9 cellular contexts compared by ENCODE assay signal in the genomic region with DNA sequence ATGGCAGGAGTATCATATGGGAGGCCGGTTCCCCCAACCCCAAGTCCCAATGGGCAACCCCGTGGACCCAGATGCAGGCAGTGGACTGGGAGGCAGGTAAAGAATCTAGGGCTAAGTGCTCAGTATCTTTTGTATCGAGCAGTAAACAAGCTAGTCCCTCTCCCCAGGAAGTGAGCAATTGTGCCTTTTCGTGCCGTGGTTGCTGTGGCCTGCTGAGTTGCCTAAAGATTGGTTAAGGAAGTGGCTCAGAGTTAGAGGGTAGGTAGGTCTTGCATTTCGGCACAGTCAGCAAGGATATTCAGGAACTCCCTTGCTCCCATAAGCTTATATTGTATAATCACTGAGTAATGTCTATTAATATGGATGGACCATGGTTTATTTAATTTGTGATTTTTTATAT. TPM values are rescaled to one million over a fixed set of nuclear protein-coding genes. Genes with fewer than 3 reads are reported as not detected.
A peak's percentile ranks its signal among the peaks of the same experiment; 100 is the strongest.
DNase-seq lines count a peak whose midpoint lies in the region; TF ChIP-seq lines count a peak whose summit lies in the region.
"Had no signal": no experiment of that assay in that cellular context is flagged by ENCODE, and none has a peak within 500 bp of the region (broad histone marks: within the 10 kb centered on the region; RNA-seq: fewer than 3 reads in every experiment).

No MANE protein-coding gene starts in this region.

- no peak overlapping the region for H2AK5ac ChIP-seq in mesenchymal stem cell (ENCODE audit: low read length, severe bottlenecking)

- no peak overlapping the region for H3K18ac ChIP-seq in mesenchymal stem cell (ENCODE audit: low read depth in 1 of 2, low read length in 2 of 2)

- no peak overlapping the region for H2AFZ ChIP-seq in mesenchymal stem cell (ENCODE audit: low read depth, low read length)

- H3K36me3 ChIP-seq in esophagus muscularis mucosa, result no peaks in the 10 kb centered on the region
- no peaks in the 10 kb centered on the region for H3K36me3 ChIP-seq in mesenchymal stem cell (ENCODE audit: control insufficient read depth in 1 of 2, insufficient read depth in 2 of 2, low read depth in 1 of 2, low read length in 2 of 2)

- no peaks in the 10 kb centered on the region for H3K9me3 ChIP-seq in esophagus muscularis mucosa
- peaks cover 18% of the 10 kb centered on the region for H3K9me3 ChIP-seq in mesenchymal stem cell (ENCODE audit: control insufficient read depth, low read length)

- TF ChIP-seq CTCF in GM20000 (IDR thresholded peaks at IDR 0.05; ENCODE audit: extremely low read depth, missing control alignments) (no peak), esophagus muscularis mucosa (IDR thresholded peaks at IDR 0.05) (no peak)

- H3K9ac ChIP-seq in mesenchymal stem cell (ENCODE audit: low read length), result no peak overlapping the region

- H2BK5ac ChIP-seq in mesenchymal stem cell (ENCODE audit: low read depth, low read length, poor library complexity, severe bottlenecking), result no peak overlapping the region

- H4K91ac ChIP-seq in mesenchymal stem cell (ENCODE audit: low read length), result no peak overlapping the region

- H2BK120ac ChIP-seq in mesenchymal stem cell (ENCODE audit: low read depth, low read length), result no peak overlapping the region

- H3K27ac ChIP-seq in esophagus muscularis mucosa (replicated peaks in 1 of 4) (no peak overlapping the region), mesenchymal stem cell (ENCODE audit: low read length, poor library complexity, severe bottlenecking) (no peak overlapping the region)

- H3K4me1 ChIP-seq in esophagus muscularis mucosa (peaks cover 7 to 18% (median 11%) of the 10 kb centered on the region in 4 donors), mesenchymal stem cell (ENCODE audit: control insufficient read depth, insufficient read depth, low read depth, low read length) (peaks cover 3% of the 10 kb centered on the region)

- DNase-seq in GM20000 (ENCODE audit: low spot score) (peak; percentile 38), SKM-1 (lab: John Stamatoyannopoulos, UW; ENCODE audit: unreplicated experiment) (peak; percentile 75), esophagus muscularis mucosa (ENCODE audit: extremely low spot score) (no peak), NCI-H526 treated with DMSO at 0.1 percent for 48 hours (lab: John Stamatoyannopoulos, UW) (no peak), HK-2 (ENCODE audit: unreplicated experiment) (no peak), mesenchymal stem cell (no peak)
- DNase-seq in activated gamma-delta T cell treated with anti-CD3 and anti-CD28 coated beads, Interleukin-2, amount 50 U/mL, for 16 hours (ENCODE audit: low read depth), result peak; percentile 49
- peak; percentile 18 to 53 for DNase-seq in stimulated activated CD4-positive, alpha-beta T cell treated with anti-CD3 and anti-CD28 coated beads, Interleukin-4, amount 100 ng/mL, for 48 hours (ENCODE audit: low read depth in 2 of 2)

- H4K8ac ChIP-seq in mesenchymal stem cell (ENCODE audit: low read length), result no peak overlapping the region

- H2BK15ac ChIP-seq in mesenchymal stem cell (ENCODE audit: low read depth, poor library complexity, severe bottlenecking), result no peak overlapping the region

- no peak overlapping the region for H3K23ac ChIP-seq in mesenchymal stem cell (ENCODE audit: low read length in 2 of 2)

- H3K4me3 ChIP-seq in esophagus muscularis mucosa, result no peak overlapping the region
- no peak overlapping the region for H3K4me3 ChIP-seq in mesenchymal stem cell (ENCODE audit: insufficient read depth in 1 of 2, low read depth in 1 of 2, low read length in 2 of 2)

- H3K27me3 ChIP-seq in esophagus muscularis mucosa (peaks cover 0 to 36% (median 12%) of the 10 kb centered on the region in 4 donors), mesenchymal stem cell (ENCODE audit: control insufficient read depth in 1 of 2, insufficient read depth in 1 of 2, low read length in 2 of 2) (peaks cover 9 to 49% of the 10 kb centered on the region in 2 experiments)

- no peak for TF ChIP-seq EP300 in esophagus muscularis mucosa (IDR thresholded peaks at IDR 0.05)

- H3K14ac ChIP-seq in mesenchymal stem cell (ENCODE audit: low read length in 2 of 2), result no peak overlapping the region

- intact Hi-C loops in esophagus muscularis mucosa (cut with DNase I), result no loop called here

- H2BK12ac ChIP-seq in mesenchymal stem cell (ENCODE audit: low read length in 2 of 2), result no peak overlapping the region

- H3K4ac ChIP-seq in mesenchymal stem cell (ENCODE audit: low read depth in 1 of 2, low read length in 2 of 2), result no peak overlapping the region

- H3K4me2 ChIP-seq in mesenchymal stem cell (ENCODE audit: low read length, poor library complexity, severe bottlenecking), result no peak overlapping the region

- no peaks in the 10 kb centered on the region for H3K79me1 ChIP-seq in mesenchymal stem cell (replicated peaks; ENCODE audit: low read length, poor library complexity, severe bottlenecking)

- WGBS in esophagus muscularis mucosa, result 67% methylated on average over 5 of the region's 6 CpGs
- 35% methylated on average over 5 of the region's 6 CpGs for WGBS in mesenchymal stem cell

- no peak for TF ChIP-seq POLR2A in esophagus muscularis mucosa (IDR thresholded peaks at IDR 0.05; ENCODE audit: low read depth)

RNA-seq across cellular contexts. Expression of a gene that starts 1.3 kb away (rescaled TPM):
- total RNA-seq in esophagus muscularis mucosa, result under 1 TPM in 1 of 4 donors, not detected in 3; under 0.01 TPM
- not detected for polyA plus RNA-seq in mesenchymal stem cell (2013, experiment 1 of 2)
- polyA plus RNA-seq in mesenchymal stem cell (2013, experiment 2 of 2), result not detected
- total RNA-seq: astrocyte had no signal

RNA-seq across cellular contexts. Expression of a gene that starts 10.9 kb away (rescaled TPM):
- total RNA-seq in esophagus muscularis mucosa, result 10 to 100 TPM; 61.5 to 92.5 (median 70.4) TPM
- 131 TPM for polyA plus RNA-seq in mesenchymal stem cell (2013, experiment 1 of 2)
- 136 TPM for polyA plus RNA-seq in mesenchymal stem cell (2013, experiment 2 of 2)

Comparison
In these comparisons a context has a peak if more than half of its experiments do, and no peak if none do; other contexts are left out.
1. DNase-seq: peak in GM20000 (single experiment), SKM-1 (single experiment), activated gamma-delta T cell treated with anti-CD3 and anti-CD28 coated beads, Interleukin-2, amount 50 U/mL, for 16 hours (single experiment) and stimulated activated CD4-positive, alpha-beta T cell treated with anti-CD3 and anti-CD28 coated beads, Interleukin-4, amount 100 ng/mL, for 48 hours (2 of 2); none in esophagus muscularis mucosa (single experiment), NCI-H526 treated with DMSO at 0.1 percent for 48 hours (single experiment), HK-2 (single experiment) and mesenchymal stem cell (single experiment).